Comparison of ENCODE assay signal across 1 cellular context in the genomic region with DNA sequence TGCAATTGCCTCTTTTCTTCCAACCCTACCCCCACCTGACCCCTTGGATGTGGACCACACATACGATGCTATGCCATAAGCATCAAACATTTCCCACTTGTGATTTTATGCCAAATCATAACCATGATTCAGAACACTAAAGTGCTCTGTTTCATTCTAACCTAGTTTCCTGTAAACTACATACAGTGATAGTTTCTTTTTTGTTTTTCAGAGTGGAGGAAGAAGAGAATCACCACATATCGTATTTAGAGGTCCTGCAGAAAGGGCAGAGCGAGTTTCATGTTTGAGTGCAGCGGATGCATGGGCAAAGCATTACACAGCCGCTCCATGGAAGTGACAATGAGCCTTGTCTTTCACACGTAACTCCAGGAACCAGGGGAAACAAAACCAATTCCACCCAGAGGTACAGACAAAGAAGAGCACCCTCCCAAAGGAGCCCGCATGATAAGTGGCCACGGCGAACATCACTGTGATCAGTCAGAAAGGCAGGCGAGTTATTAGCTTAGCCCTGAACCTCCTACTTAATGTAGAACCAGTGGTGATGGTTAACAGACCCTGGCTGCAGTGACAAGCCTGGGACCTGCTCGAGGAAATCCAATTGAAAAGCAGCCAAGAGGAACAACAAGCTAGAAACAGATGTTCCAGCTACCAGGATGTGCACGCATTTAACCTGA.
A peak's percentile ranks its signal among the peaks of the same experiment; 100 is the strongest.
TF ChIP-seq lines count a peak whose summit lies in the region.

No MANE protein-coding gene starts in this region.

TF ChIP-seq in SK-N-SH, 30 proteins besides CTCF, POLR2A, EP300 and RAD21 (continued from another document):
- TF ChIP-seq, protein P1, sequence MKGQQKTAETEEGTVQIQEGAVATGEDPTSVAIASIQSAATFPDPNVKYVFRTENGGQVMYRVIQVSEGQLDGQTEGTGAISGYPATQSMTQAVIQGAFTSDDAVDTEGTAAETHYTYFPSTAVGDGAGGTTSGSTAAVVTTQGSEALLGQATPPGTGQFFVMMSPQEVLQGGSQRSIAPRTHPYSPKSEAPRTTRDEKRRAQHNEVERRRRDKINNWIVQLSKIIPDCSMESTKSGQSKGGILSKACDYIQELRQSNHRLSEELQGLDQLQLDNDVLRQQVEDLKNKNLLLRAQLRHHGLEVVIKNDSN (IDR thresholded peaks at IDR 0.05; ENCODE audit: borderline replicate concordance, low read depth), result no peak
- TF ChIP-seq SIN3A (IDR thresholded peaks at IDR 0.05; ENCODE audit: borderline replicate concordance, low read depth, low read length), result peak; percentile 68; the same call in 1 of the 2 replicates
- peak; percentile 87 for TF ChIP-seq CHD2 (IDR thresholded peaks at IDR 0.05; ENCODE audit: low read length, partially characterized antibody)
- peak; percentile 74; the same call in 1 of the 2 replicates for TF ChIP-seq MXI1 (IDR thresholded peaks at IDR 0.05; ENCODE audit: low read depth, low read length)
- peak; percentile 86 for TF ChIP-seq FOXJ3 (CRISPR knock-in tag; IDR thresholded peaks at IDR 0.05)
- no peak for TF ChIP-seq TAF1 (IDR thresholded peaks at IDR 0.05; ENCODE audit: borderline replicate concordance, low read depth, low read length)
- no peak for TF ChIP-seq FOXM1 (IDR thresholded peaks at IDR 0.05; ENCODE audit: low read depth)
- TF ChIP-seq NRF1 (IDR thresholded peaks at IDR 0.05; ENCODE audit: low read depth, low read length), result no peak
- TF ChIP-seq, protein P2, sequence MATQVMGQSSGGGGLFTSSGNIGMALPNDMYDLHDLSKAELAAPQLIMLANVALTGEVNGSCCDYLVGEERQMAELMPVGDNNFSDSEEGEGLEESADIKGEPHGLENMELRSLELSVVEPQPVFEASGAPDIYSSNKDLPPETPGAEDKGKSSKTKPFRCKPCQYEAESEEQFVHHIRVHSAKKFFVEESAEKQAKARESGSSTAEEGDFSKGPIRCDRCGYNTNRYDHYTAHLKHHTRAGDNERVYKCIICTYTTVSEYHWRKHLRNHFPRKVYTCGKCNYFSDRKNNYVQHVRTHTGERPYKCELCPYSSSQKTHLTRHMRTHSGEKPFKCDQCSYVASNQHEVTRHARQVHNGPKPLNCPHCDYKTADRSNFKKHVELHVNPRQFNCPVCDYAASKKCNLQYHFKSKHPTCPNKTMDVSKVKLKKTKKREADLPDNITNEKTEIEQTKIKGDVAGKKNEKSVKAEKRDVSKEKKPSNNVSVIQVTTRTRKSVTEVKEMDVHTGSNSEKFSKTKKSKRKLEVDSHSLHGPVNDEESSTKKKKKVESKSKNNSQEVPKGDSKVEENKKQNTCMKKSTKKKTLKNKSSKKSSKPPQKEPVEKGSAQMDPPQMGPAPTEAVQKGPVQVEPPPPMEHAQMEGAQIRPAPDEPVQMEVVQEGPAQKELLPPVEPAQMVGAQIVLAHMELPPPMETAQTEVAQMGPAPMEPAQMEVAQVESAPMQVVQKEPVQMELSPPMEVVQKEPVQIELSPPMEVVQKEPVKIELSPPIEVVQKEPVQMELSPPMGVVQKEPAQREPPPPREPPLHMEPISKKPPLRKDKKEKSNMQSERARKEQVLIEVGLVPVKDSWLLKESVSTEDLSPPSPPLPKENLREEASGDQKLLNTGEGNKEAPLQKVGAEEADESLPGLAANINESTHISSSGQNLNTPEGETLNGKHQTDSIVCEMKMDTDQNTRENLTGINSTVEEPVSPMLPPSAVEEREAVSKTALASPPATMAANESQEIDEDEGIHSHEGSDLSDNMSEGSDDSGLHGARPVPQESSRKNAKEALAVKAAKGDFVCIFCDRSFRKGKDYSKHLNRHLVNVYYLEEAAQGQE (IDR thresholded peaks at IDR 0.05; ENCODE audit: low read depth, low read length), result no peak
- TF ChIP-seq SMC3 (IDR thresholded peaks at IDR 0.05; ENCODE audit: low read depth, low read length), result no peak
- TF ChIP-seq, protein P3, sequence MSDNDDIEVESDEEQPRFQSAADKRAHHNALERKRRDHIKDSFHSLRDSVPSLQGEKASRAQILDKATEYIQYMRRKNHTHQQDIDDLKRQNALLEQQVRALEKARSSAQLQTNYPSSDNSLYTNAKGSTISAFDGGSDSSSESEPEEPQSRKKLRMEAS (IDR thresholded peaks at IDR 0.05; ENCODE audit: low read depth), result no peak
- TF ChIP-seq TCF12 (IDR thresholded peaks at IDR 0.05), result peak; percentile 92
- TF ChIP-seq GATA2 (CRISPR knock-in tag; IDR thresholded peaks at IDR 0.05), result peak; percentile 68
- TF ChIP-seq POLR2AphosphoS5 (IDR thresholded peaks at IDR 0.05; ENCODE audit: low read depth, low read length), result peak; percentile 56
- TF ChIP-seq, protein P4, sequence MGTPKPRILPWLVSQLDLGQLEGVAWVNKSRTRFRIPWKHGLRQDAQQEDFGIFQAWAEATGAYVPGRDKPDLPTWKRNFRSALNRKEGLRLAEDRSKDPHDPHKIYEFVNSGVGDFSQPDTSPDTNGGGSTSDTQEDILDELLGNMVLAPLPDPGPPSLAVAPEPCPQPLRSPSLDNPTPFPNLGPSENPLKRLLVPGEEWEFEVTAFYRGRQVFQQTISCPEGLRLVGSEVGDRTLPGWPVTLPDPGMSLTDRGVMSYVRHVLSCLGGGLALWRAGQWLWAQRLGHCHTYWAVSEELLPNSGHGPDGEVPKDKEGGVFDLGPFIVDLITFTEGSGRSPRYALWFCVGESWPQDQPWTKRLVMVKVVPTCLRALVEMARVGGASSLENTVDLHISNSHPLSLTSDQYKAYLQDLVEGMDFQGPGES (IDR thresholded peaks at IDR 0.05; ENCODE audit: low read depth, low read length), result no peak
- TF ChIP-seq YY1 (IDR thresholded peaks at IDR 0.05; ENCODE audit: low read depth), result no peak
- no peak for TF ChIP-seq FOSL2 (IDR thresholded peaks at IDR 0.05; ENCODE audit: borderline replicate concordance, low read depth)
- TF ChIP-seq RFX5 (IDR thresholded peaks at IDR 0.05; ENCODE audit: low read length), result 0 out of 2 replicates have a peak, but pooled peaks have one; percentile 39
- TF ChIP-seq RCOR1 (IDR thresholded peaks at IDR 0.05; ENCODE audit: low read length), result peak; percentile 96
- TF ChIP-seq MEF2A (IDR thresholded peaks at IDR 0.05; ENCODE audit: borderline replicate concordance, low read depth), result no peak
- no peak for TF ChIP-seq ELF1 (IDR thresholded peaks at IDR 0.05)
- no peak for TF ChIP-seq EZH2phosphoT487 (IDR thresholded peaks at IDR 0.05; ENCODE audit: borderline replicate concordance, low read depth)
